In the genomic region with DNA sequence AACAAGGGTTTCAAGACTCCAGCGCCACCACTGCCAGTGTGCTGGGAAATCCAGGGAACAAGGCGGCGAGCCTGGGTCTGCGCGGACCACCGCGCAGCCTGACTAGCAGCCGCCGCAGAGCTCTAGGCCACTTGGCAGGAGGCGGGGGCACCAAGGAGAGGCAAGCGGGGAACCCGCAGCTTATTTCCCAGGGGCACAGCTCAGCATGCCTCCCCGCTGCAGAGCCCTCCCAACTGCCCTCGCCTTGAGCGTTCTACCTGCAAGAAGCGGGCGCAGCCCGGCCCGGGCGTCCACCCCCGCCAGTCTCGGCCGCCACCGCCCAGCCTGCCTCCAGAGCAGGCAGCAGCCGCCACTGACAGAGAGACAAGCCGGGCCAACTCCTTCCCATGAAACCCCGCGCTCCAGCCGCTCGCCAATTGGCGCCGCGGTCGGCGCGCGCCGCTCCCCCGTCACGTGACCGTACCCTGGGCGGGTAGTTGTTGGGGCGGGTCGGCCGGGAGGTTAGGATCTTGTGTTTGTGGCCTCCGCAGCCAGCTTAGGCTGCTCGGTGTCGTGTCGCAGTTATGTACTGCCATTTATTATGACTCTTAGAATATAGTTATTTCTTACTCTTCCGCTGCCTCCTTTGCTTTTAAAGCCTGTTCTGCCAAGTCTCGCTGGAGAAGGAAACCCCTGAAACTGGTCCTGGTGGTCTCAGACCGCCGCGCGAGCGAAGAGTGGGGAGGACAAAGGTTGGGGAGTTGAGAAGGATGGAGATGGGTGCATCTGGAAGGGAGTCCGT, we compare ENCODE assay signal across 1 cellular context.
TF ChIP-seq lines count a peak whose summit lies in the region.

Gene LNPK (minus strand): TSS at position 365 of the 781 bp plus-strand sequence. CDS start 6,683 bp downstream, outside the sequence.

TF ChIP-seq in H1, 55 proteins besides CTCF, POLR2A, EP300 and RAD21 (continued from another document):
- no peak for TF ChIP-seq JUND (IDR thresholded peaks at IDR 0.05; ENCODE audit: low read length)
- TF ChIP-seq PHF8 (conservative IDR thresholded peaks at IDR 0.05; ENCODE audit: low read depth, low read length), result peak; percentile 58; the same call in 1 of the 2 replicates
- TF ChIP-seq POU5F1 (IDR thresholded peaks at IDR 0.05; ENCODE audit: low read depth, low read length), result no peak
- TF ChIP-seq GABPA (IDR thresholded peaks at IDR 0.05; ENCODE audit: borderline replicate concordance, insufficient read depth, low read length), result no peak
- no peak for TF ChIP-seq CBX8 (IDR thresholded peaks at IDR 0.05; ENCODE audit: borderline replicate concordance, low read depth, low read length)
- peak; percentile 81 for TF ChIP-seq TAF1 (IDR thresholded peaks at IDR 0.05; ENCODE audit: low read depth, low read length)
- no peak for TF ChIP-seq CHD7 (IDR thresholded peaks at IDR 0.05; ENCODE audit: insufficient replicate concordance, low read length)
- peak; percentile 17 for TF ChIP-seq CTBP2 (IDR thresholded peaks at IDR 0.05; ENCODE audit: borderline replicate concordance, insufficient read depth, insufficient read length, low read length)
- no peak for TF ChIP-seq HDAC6 (IDR thresholded peaks at IDR 0.05; ENCODE audit: low read depth, low read length)
- no peak for TF ChIP-seq YY1 (IDR thresholded peaks at IDR 0.05; ENCODE audit: low read depth, low read length)
- peak; percentile 94 for TF ChIP-seq KDM4A (IDR thresholded peaks at IDR 0.05; ENCODE audit: low read depth, low read length, severe bottlenecking)
- no peak for TF ChIP-seq GTF2F1 (IDR thresholded peaks at IDR 0.05; ENCODE audit: borderline replicate concordance, low read depth, low read length)
- no peak for TF ChIP-seq BACH1 (IDR thresholded peaks at IDR 0.05; ENCODE audit: low read length)
- TF ChIP-seq NRF1 (IDR thresholded peaks at IDR 0.05; ENCODE audit: low read depth, low read length), result no peak
- no peak for TF ChIP-seq EGR1 (IDR thresholded peaks at IDR 0.05; ENCODE audit: borderline replicate concordance, low read depth, low read length)
- no peak for TF ChIP-seq RXRA (IDR thresholded peaks at IDR 0.05; ENCODE audit: insufficient read depth, low read depth, low read length)
- TF ChIP-seq HDAC2 (IDR thresholded peaks at IDR 0.05; ENCODE audit: borderline replicate concordance in 1 of 2, low read depth in 2 of 2, low read length in 2 of 2), result peak in 1 of 2 experiments; percentile 47; a peak in 1 of 4 replicates
- TF ChIP-seq CREB1 (IDR thresholded peaks at IDR 0.05), result peak; percentile 42; the same call in 1 of the 2 replicates
- TF ChIP-seq, protein P1, sequence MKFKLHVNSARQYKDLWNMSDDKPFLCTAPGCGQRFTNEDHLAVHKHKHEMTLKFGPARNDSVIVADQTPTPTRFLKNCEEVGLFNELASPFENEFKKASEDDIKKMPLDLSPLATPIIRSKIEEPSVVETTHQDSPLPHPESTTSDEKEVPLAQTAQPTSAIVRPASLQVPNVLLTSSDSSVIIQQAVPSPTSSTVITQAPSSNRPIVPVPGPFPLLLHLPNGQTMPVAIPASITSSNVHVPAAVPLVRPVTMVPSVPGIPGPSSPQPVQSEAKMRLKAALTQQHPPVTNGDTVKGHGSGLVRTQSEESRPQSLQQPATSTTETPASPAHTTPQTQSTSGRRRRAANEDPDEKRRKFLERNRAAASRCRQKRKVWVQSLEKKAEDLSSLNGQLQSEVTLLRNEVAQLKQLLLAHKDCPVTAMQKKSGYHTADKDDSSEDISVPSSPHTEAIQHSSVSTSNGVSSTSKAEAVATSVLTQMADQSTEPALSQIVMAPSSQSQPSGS (IDR thresholded peaks at IDR 0.05; ENCODE audit: low read length), result no peak
- peak; percentile 68 for TF ChIP-seq TBP (IDR thresholded peaks at IDR 0.05; ENCODE audit: low read depth, low read length)
- TF ChIP-seq KDM1A (IDR thresholded peaks at IDR 0.05; ENCODE audit: borderline replicate concordance, low read length), result no peak
- TF ChIP-seq SIRT6 (IDR thresholded peaks at IDR 0.05; ENCODE audit: low read length), result no peak
- no peak for TF ChIP-seq CHD1 (IDR thresholded peaks at IDR 0.05; ENCODE audit: low read depth, low read length)
- no peak for TF ChIP-seq FOSL1 (IDR thresholded peaks at IDR 0.05; ENCODE audit: insufficient read depth, low read depth, low read length)
- TF ChIP-seq, protein P2, sequence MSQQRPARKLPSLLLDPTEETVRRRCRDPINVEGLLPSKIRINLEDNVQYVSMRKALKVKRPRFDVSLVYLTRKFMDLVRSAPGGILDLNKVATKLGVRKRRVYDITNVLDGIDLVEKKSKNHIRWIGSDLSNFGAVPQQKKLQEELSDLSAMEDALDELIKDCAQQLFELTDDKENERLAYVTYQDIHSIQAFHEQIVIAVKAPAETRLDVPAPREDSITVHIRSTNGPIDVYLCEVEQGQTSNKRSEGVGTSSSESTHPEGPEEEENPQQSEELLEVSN (IDR thresholded peaks at IDR 0.05), result peak; percentile 92
- TF ChIP-seq SIN3A (conservative IDR thresholded peaks at IDR 0.05 in 1 of 2, IDR thresholded peaks at IDR 0.05 in 1 of 2; ENCODE audit: low read depth in 1 of 2, low read length in 2 of 2), result peak in 1 of 2 experiments; percentile 69; a peak in 2 of 4 replicates
- TF ChIP-seq KDM5A (IDR thresholded peaks at IDR 0.05; ENCODE audit: low read length), result no peak
- TF ChIP-seq ATF3 (IDR thresholded peaks at IDR 0.05; ENCODE audit: insufficient read depth, low read depth, low read length), result peak; percentile 73
- no peak for TF ChIP-seq SAP30 (IDR thresholded peaks at IDR 0.05; ENCODE audit: insufficient read depth, insufficient replicate concordance, low read length)
- TF ChIP-seq TEAD4 (IDR thresholded peaks at IDR 0.05; ENCODE audit: low read depth, low read length), result no peak
- peak; percentile 79 for TF ChIP-seq MAX (IDR thresholded peaks at IDR 0.05)
- TF ChIP-seq ASH2L (IDR thresholded peaks at IDR 0.05; ENCODE audit: low read length), result peak; percentile 85
